In the genomic region with DNA sequence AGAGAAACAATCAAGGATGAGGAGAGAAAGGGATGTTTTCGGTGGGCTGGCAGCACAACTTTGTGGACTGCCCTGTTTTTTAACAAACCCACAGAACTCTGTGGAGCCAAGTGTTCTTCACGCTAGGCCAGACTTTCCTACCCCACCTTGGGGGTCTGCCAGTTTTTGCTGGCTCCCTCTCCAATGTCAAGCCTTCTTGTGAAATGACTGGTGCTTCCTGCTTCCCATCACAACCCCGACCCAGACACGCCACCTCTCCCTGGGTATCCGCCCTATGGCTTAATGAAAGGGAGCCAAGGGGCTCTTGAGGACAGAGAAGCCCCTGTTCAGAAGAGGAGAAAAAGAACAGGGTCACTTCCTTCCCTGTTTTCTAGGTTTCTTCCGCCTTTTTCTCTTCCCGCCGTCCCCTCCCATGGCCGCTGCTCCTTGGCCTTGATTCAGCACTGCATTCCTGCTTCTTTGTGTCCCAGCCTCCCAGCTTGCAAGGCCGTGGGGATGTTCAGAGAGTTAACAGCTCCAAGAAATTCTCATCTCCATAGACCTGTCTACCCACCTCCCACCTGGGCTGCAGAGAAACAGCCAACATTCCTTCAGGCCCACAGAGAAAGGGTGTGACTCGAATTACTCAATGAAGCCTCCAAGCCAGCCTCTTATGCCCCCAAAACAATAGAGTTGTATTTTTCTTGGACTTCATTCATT, we compare ENCODE assay signal across 27 cellular contexts. TPM values are rescaled to one million over a fixed set of nuclear protein-coding genes. Genes with fewer than 3 reads are reported as not detected.
DNase-seq lines count a peak whose midpoint lies in the region; ATAC-seq and TF ChIP-seq lines count a peak whose summit lies in the region.
"Had no signal": no experiment of that assay in that cellular context is flagged by ENCODE, and none has a peak within 500 bp of the region (broad histone marks: within the 10 kb centered on the region; RNA-seq: fewer than 3 reads in every experiment).

No MANE protein-coding gene starts in this region.

- H3K4me1 ChIP-seq in left lung = no peaks in the 10 kb centered on the region

- H3K27ac ChIP-seq in left lung = no peak overlapping the region
- H3K27ac ChIP-seq: cardiac muscle cell, ovary, SJSA1 had no signal

- H3K27me3 ChIP-seq in left lung = no peaks in the 10 kb centered on the region
- H3K27me3 ChIP-seq: cardiac muscle cell, ovary, SJSA1 had no signal

- H3K4me3 ChIP-seq in left lung = no peak overlapping the region
- H3K4me3 ChIP-seq: cardiac muscle cell, ovary, SJSA1 had no signal

- H3K36me3 ChIP-seq in left lung = no peaks in the 10 kb centered on the region
- H3K36me3 ChIP-seq: cardiac muscle cell, ovary, SJSA1 had no signal

- H3K9me3 ChIP-seq in left lung = no peaks in the 10 kb centered on the region
- H3K9me3 ChIP-seq: ovary had no signal

- no peak for TF ChIP-seq CTCF in left lung (IDR thresholded peaks at IDR 0.05)

- ATAC-seq in Right ventricle myocardium inferior = peak; percentile 75
- peak; percentile 43 for ATAC-seq in esophagus mucosa
- no peak for ATAC-seq in HG02885 (IDR thresholded peaks at IDR 0.05; ENCODE audit: poor library complexity, unreplicated experiment)
- ATAC-seq in HG03354 (IDR thresholded peaks at IDR 0.05; ENCODE audit: poor library complexity, severe bottlenecking, unreplicated experiment) = no peak
- no peak for ATAC-seq in left lung
- ATAC-seq: activated CD8-positive, alpha-beta T cell treated with anti-CD3 and anti-CD28 coated beads for 36 hours; left colon; natural killer cell treated with Interleukin-12 subunit alpha and Interleukin-12 subunit beta and Interleukin-15 and Interleukin-18, amount 100 ng/mL, for 72 hours; stimulated activated naive CD8-positive, alpha-beta T cell treated with anti-CD3 and anti-CD28 coated beads, Interleukin-15, amount 100 ng/mL, for 72 hours had no signal

- intact Hi-C loops in Right ventricle myocardium inferior (cut with DNase I) (no loop called here), cardiac septum (cut with DNase I) (no loop called here), left lung (cut with DNase I) (no loop called here)

- DNase-seq in Right ventricle myocardium inferior (ENCODE audit: missing footprints) (no peak), cardiac septum (ENCODE audit: low spot score) (no peak), midbrain (lab: John Stamatoyannopoulos, UW) (peak; percentile 46), NCI-H510A (lab: John Stamatoyannopoulos, UW) (no peak), left lung (no peak)
- DNase-seq: activated CD4-positive, alpha-beta T cell treated with anti-CD3 and anti-CD28 coated beads for 1 hour; activated CD8-positive, alpha-beta T cell treated with anti-CD3 and anti-CD28 coated beads for 36 hours; activated naive CD4-positive, alpha-beta T cell; activated T-cell treated with anti-CD3 and anti-CD28 coated beads for 4 hours; DMS79; GOT3; KG1; left colon; NCI-H146; NCI-H510A treated with DMSO at 0.1 percent for 48 hours; ovary; stimulated activated CD4-positive, alpha-beta T cell treated with anti-CD3 and anti-CD28 coated beads, Interleukin-15, amount 100 ng/mL, for 24 hours; stimulated activated naive CD8-positive, alpha-beta T cell treated with anti-CD3 and anti-CD28 coated beads, Interleukin-15, amount 100 ng/mL, for 72 hours; T-helper 1 cell; trophoblast cell had no signal

RNA-seq across cellular contexts. Expression of gene SOX9, which starts 16.5 kb away (rescaled TPM):
- 13.8 TPM for total RNA-seq in Right ventricle myocardium inferior
- total RNA-seq in cardiac septum = 24.0 TPM
- total RNA-seq in esophagus mucosa = 20.3 TPM
- 1 to 10 TPM; 6.6 to 9.6 TPM for total RNA-seq in left lung
- total RNA-seq: activated CD8-positive, alpha-beta T cell treated with anti-CD3 and anti-CD28 coated beads for 36 hours; B cell; natural killer cell treated with Interleukin-12 subunit alpha and Interleukin-12 subunit beta and Interleukin-15 and Interleukin-18, amount 100 ng/mL, for 72 hours had no signal

Comparison
In these comparisons a context has a peak if more than half of its experiments do, and no peak if none do; other contexts are left out.
1. ATAC-seq: peak in Right ventricle myocardium inferior (single experiment) and esophagus mucosa (single experiment); none in HG02885 (single experiment), HG03354 (single experiment) and left lung (single experiment).